ENCODE assay signal across 32 cellular contexts in the genomic region with DNA sequence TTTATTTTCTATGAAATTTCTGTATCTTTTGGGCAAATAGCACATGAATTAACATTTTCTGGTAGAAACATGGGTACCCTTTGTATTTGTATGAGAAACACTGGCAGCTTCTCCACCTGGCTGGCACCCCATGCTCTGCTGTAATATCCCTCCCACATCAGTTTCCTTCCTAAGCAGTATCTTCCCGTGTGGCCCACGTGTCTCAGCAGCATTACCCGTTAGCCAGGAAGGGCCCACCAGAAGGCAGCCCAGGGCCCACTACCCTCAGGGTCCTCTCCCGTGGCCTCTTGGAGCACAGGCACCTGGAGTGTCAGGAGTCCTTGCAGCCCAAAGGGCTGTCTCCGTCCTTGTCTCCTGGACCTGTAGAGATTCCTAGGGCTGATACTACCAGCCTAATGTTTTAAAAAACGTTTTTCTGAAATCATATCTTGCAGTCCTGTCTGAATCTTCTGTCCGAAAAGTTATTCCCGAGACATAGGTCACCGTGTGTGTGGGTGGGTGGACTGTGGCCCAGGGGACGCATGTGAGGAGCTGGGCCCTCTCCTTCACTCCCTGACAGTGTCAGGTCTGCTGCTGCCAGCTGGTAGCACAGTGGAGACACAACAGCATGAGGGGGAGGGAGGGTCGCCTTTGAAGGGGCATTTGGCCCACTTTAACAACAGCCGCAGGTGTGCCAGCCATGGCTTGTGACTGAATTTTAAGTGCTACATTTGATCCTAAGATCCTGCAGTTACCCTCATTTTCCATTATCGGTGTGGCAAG. TPM values are rescaled to one million over a fixed set of nuclear protein-coding genes. Genes with fewer than 3 reads are reported as not detected.
"Had no signal": no experiment of that assay in that cellular context is flagged by ENCODE, and none has a peak within 500 bp of the region (broad histone marks: within the 10 kb centered on the region; RNA-seq: fewer than 3 reads in every experiment).

No MANE protein-coding gene starts in this region.

- H3K4me1 ChIP-seq: SJSA1 had no signal

- H3K4me3 ChIP-seq: SJSA1 had no signal

- DNase-seq: activated CD4-positive, alpha-beta T cell treated with anti-CD3 and anti-CD28 coated beads for 4 hours; activated CD4-positive, alpha-beta T cell treated with anti-CD3 and anti-CD28 coated beads, Interleukin-2, amount 50 U/mL, for 1 hour; activated CD4-positive, CD25-positive, alpha-beta regulatory T cell treated with anti-CD3 and anti-CD28 coated beads, Interleukin-2, amount 50 U/mL, for 72 hours; activated CD8-positive, alpha-beta T cell treated with anti-CD3 and anti-CD28 coated beads for 36 hours; activated effector memory CD4-positive, alpha-beta T cell treated with Interleukin-2 at 50 U/mL for 16 hours; activated naive CD4-positive, alpha-beta T cell treated with anti-CD3 and anti-CD28 coated beads, Interleukin-2, amount 10 ng/mL, durations not matched to agents 7 days and 5 days; activated naive CD8-positive, alpha-beta T cell treated with anti-CD3 and anti-CD28 coated beads, Interleukin-2, amount 50 U/mL, for 24 hours; activated T-cell treated with anti-CD3 and anti-CD28 coated beads for 4 hours; activated T-cell treated with anti-CD3 and anti-CD28 coated beads, Interleukin-2, amount 50 U/mL, for 4 hours; anterior cingulate cortex; caudate nucleus; MM.1S; MV-4-11; NCI-H1092; NCI-H1417 treated with DMSO at 0.1 percent for 48 hours; NCI-H187 treated with DMSO at 0.1 percent for 48 hours; NCI-H2081; NCI-H345; NCI-H524 treated with DMSO at 0.1 percent for 48 hours; SHP77 treated with DMSO at 0.1 percent for 48 hours; SK-N-SH had no signal

- H3K27ac Mint-ChIP-seq: activated CD8-positive, alpha-beta T cell treated with anti-CD3 and anti-CD28 coated beads for 36 hours; activated naive CD4-positive, alpha-beta T cell treated with anti-CD3 and anti-CD28 coated beads, Interleukin-2, amount 10 ng/mL, durations not matched to agents 7 days and 5 days; activated naive CD8-positive, alpha-beta T cell; activated naive CD8-positive, alpha-beta T cell treated with anti-CD3 and anti-CD28 coated beads, Interleukin-2, amount 50 U/mL, for 24 hours; T-helper 1 cell treated with Interleukin-12 subunit alpha and Interleukin-12 subunit beta and Interleukin-4 antibody, amounts not matched to agents 30 μg/mL and 1 μg/mL, for 36 hours; T-helper 2 cell treated with Interferon-gamma antibody and Interleukin-4, amounts not matched to agents 5 μg/mL and 100 μg/mL, for 36 hours had no signal

- H3K27me3 Mint-ChIP-seq: activated CD8-positive, alpha-beta T cell treated with anti-CD3 and anti-CD28 coated beads for 36 hours; activated naive CD4-positive, alpha-beta T cell treated with anti-CD3 and anti-CD28 coated beads, Interleukin-2, amount 10 ng/mL, durations not matched to agents 7 days and 5 days; activated naive CD8-positive, alpha-beta T cell; activated naive CD8-positive, alpha-beta T cell treated with anti-CD3 and anti-CD28 coated beads, Interleukin-2, amount 50 U/mL, for 24 hours; brain had no signal

- H3K9me3 ChIP-seq: SJSA1, SK-N-SH had no signal

- H3K9me3 Mint-ChIP-seq: activated CD8-positive, alpha-beta T cell treated with anti-CD3 and anti-CD28 coated beads for 36 hours; activated naive CD4-positive, alpha-beta T cell treated with anti-CD3 and anti-CD28 coated beads, Interleukin-2, amount 10 ng/mL, durations not matched to agents 7 days and 5 days; activated naive CD8-positive, alpha-beta T cell treated with anti-CD3 and anti-CD28 coated beads, Interleukin-2, amount 50 U/mL, for 24 hours; activated T-cell treated with anti-CD3 and anti-CD28 coated beads, Interleukin-2, amount 50 U/mL, for 4 hours; brain; T-helper 1 cell treated with Interleukin-12 subunit alpha and Interleukin-12 subunit beta and Interleukin-4 antibody, amounts not matched to agents 30 μg/mL and 1 μg/mL, for 36 hours; T-helper 2 cell treated with Interferon-gamma antibody and Interleukin-4, amounts not matched to agents 5 μg/mL and 100 μg/mL, for 36 hours had no signal

- H3K27me3 ChIP-seq: SJSA1 had no signal

- ATAC-seq: activated CD8-positive, alpha-beta T cell treated with anti-CD3 and anti-CD28 coated beads for 36 hours; activated naive CD8-positive, alpha-beta T cell treated with anti-CD3 and anti-CD28 coated beads, Interleukin-2, amount 50 U/mL, for 24 hours; activated T-cell treated with anti-CD3 and anti-CD28 coated beads, Interleukin-2, amount 50 U/mL, for 4 hours; Panc1 had no signal

- H3K4me1 Mint-ChIP-seq: brain had no signal

- H3K4me3 Mint-ChIP-seq: activated CD8-positive, alpha-beta T cell treated with anti-CD3 and anti-CD28 coated beads for 36 hours; activated naive CD4-positive, alpha-beta T cell treated with anti-CD3 and anti-CD28 coated beads, Interleukin-2, amount 10 ng/mL, durations not matched to agents 7 days and 5 days; activated naive CD8-positive, alpha-beta T cell; activated naive CD8-positive, alpha-beta T cell treated with anti-CD3 and anti-CD28 coated beads, Interleukin-2, amount 50 U/mL, for 24 hours; activated T-cell treated with anti-CD3 and anti-CD28 coated beads, Interleukin-2, amount 50 U/mL, for 4 hours; brain; T-helper 1 cell treated with Interleukin-12 subunit alpha and Interleukin-12 subunit beta and Interleukin-4 antibody, amounts not matched to agents 30 μg/mL and 1 μg/mL, for 36 hours; T-helper 2 cell treated with Interferon-gamma antibody and Interleukin-4, amounts not matched to agents 5 μg/mL and 100 μg/mL, for 36 hours had no signal

- H3K27ac ChIP-seq: KMS-11, SJSA1 had no signal

RNA-seq across cellular contexts. Expression of a gene that starts 22.0 kb away (rescaled TPM):
- total RNA-seq: bronchial epithelial cell, LHCN-M2, NCI-H460, RPMI7951 had no signal
